16 cellular contexts compared by ENCODE assay signal in genomic region chr17:17928422-17929386, GRCh38. TPM values are rescaled to one million over a fixed set of nuclear protein-coding genes. Genes with fewer than 3 reads are reported as not detected.
DNase-seq lines count a peak whose midpoint lies in the region; ATAC-seq and TF ChIP-seq lines count a peak whose summit lies in the region.
"Had no signal": no experiment of that assay in that cellular context is flagged by ENCODE, and none has a peak within 500 bp of the region (broad histone marks: within the 10 kb centered on the region; RNA-seq: fewer than 3 reads in every experiment).

No MANE protein-coding gene starts in this region.

- peak; percentile 25 for DNase-seq in NCI-H69 (lab: John Stamatoyannopoulos, UW)
- no peak for DNase-seq in esophagus squamous epithelium (lab: John Stamatoyannopoulos, UW)
- DNase-seq in medulla oblongata (ENCODE audit: extremely low spot score): peak; percentile 80
- DNase-seq in substantia nigra (lab: John Stamatoyannopoulos, UW): peak in 33 of 49 donors; percentile 18 to 77 (median 54)
- no peak for DNase-seq in activated CD4-positive, alpha-beta T cell treated with anti-CD3 and anti-CD28 coated beads, Interleukin-2, amount 10 ng/mL, durations not matched to agents 24 days and 14 days
- DNase-seq: activated CD4-positive, CD25-positive, alpha-beta regulatory T cell; CD4-positive, alpha-beta memory T cell; gastrocnemius medialis; H9; NCI-H446; SIG-M5; stimulated activated CD4-positive, alpha-beta T cell treated with anti-CD3 and anti-CD28 coated beads, Interleukin-1b, Interleukin-23, amount 100 ng/mL, for 48 hours had no signal

- H3K27ac Mint-ChIP-seq in stimulated activated memory B cell treated with anti-CD40 and anti-IgM and Interleukin-4, amounts not matched to agents 10 μg/mL and 1 μg/mL and 100 μg/mL, for 72 hours: no peak overlapping the region
- H3K27ac Mint-ChIP-seq in activated CD4-positive, alpha-beta T cell treated with anti-CD3 and anti-CD28 coated beads, Interleukin-2, amount 10 ng/mL, durations not matched to agents 24 days and 14 days: no peak overlapping the region
- H3K27ac Mint-ChIP-seq: activated T-helper 17 cell treated with anti-CD3 and anti-CD28 coated beads, Interleukin-2, amount 50 U/mL, for 72 hours had no signal

- ATAC-seq in GM21737 (IDR thresholded peaks at IDR 0.05; ENCODE audit: unreplicated experiment) (no peak), GM21619 (IDR thresholded peaks at IDR 0.05; ENCODE audit: unreplicated experiment) (no peak)
- ATAC-seq in stimulated activated memory B cell treated with anti-CD40 and anti-IgM and Interleukin-4, amounts not matched to agents 10 μg/mL and 1 μg/mL and 100 μg/mL, for 72 hours: no peak
- ATAC-seq: activated T-helper 17 cell treated with anti-CD3 and anti-CD28 coated beads, Interleukin-2, amount 50 U/mL, for 72 hours had no signal

- no peak overlapping the region for H3K4me3 Mint-ChIP-seq in stimulated activated memory B cell treated with anti-CD40 and anti-IgM and Interleukin-4, amounts not matched to agents 10 μg/mL and 1 μg/mL and 100 μg/mL, for 72 hours
- H3K4me3 Mint-ChIP-seq in activated CD4-positive, alpha-beta T cell treated with anti-CD3 and anti-CD28 coated beads, Interleukin-2, amount 10 ng/mL, durations not matched to agents 24 days and 14 days: no peak overlapping the region
- H3K4me3 Mint-ChIP-seq: activated T-helper 17 cell treated with anti-CD3 and anti-CD28 coated beads, Interleukin-2, amount 50 U/mL, for 72 hours; CD4-positive, alpha-beta memory T cell; H9 had no signal

- peaks cover 0 to 65% (median 6%) of the 10 kb centered on the region in 3 donors for H3K4me1 ChIP-seq in esophagus squamous epithelium

- peaks cover 0 to 18% (median 0%) of the 10 kb centered on the region in 3 donors for H3K36me3 ChIP-seq in esophagus squamous epithelium
- H3K36me3 ChIP-seq: gastrocnemius medialis had no signal

- H3K27ac ChIP-seq in esophagus squamous epithelium (peak overlapping the region in 3 of 4 donors; percentile 5 to 36 (median 29)), substantia nigra (ENCODE audit: low read depth, low read length, poor library complexity, severe bottlenecking) (peak overlapping the region; percentile 79)

- WGBS in esophagus squamous epithelium, 2 donors: 65 to 73% methylated on average over 10 to 11 of the region's 13 CpGs

- no peak for TF ChIP-seq POLR2A in esophagus squamous epithelium (IDR thresholded peaks at IDR 0.05)

- no peak for TF ChIP-seq CTCF in esophagus squamous epithelium (IDR thresholded peaks at IDR 0.05)

- no peaks in the 10 kb centered on the region for H3K27me3 Mint-ChIP-seq in stimulated activated memory B cell treated with anti-CD40 and anti-IgM and Interleukin-4, amounts not matched to agents 10 μg/mL and 1 μg/mL and 100 μg/mL, for 72 hours
- H3K27me3 Mint-ChIP-seq in activated CD4-positive, alpha-beta T cell treated with anti-CD3 and anti-CD28 coated beads, Interleukin-2, amount 10 ng/mL, durations not matched to agents 24 days and 14 days: no peaks in the 10 kb centered on the region
- H3K27me3 Mint-ChIP-seq: activated T-helper 17 cell treated with anti-CD3 and anti-CD28 coated beads, Interleukin-2, amount 50 U/mL, for 72 hours; CD4-positive, alpha-beta memory T cell had no signal

- no peaks in the 10 kb centered on the region for H3K27me3 ChIP-seq in esophagus squamous epithelium
- H3K27me3 ChIP-seq: gastrocnemius medialis had no signal

- H3K4me3 ChIP-seq in esophagus squamous epithelium: no peak overlapping the region
- H3K4me3 ChIP-seq: gastrocnemius medialis had no signal

- H3K36me3 Mint-ChIP-seq in stimulated activated memory B cell treated with anti-CD40 and anti-IgM and Interleukin-4, amounts not matched to agents 10 μg/mL and 1 μg/mL and 100 μg/mL, for 72 hours: no peaks in the 10 kb centered on the region
- no peaks in the 10 kb centered on the region for H3K36me3 Mint-ChIP-seq in activated CD4-positive, alpha-beta T cell treated with anti-CD3 and anti-CD28 coated beads, Interleukin-2, amount 10 ng/mL, durations not matched to agents 24 days and 14 days (ENCODE audit: low read depth)
- H3K36me3 Mint-ChIP-seq: CD4-positive, alpha-beta memory T cell had no signal

- H3K4me1 Mint-ChIP-seq in stimulated activated memory B cell treated with anti-CD40 and anti-IgM and Interleukin-4, amounts not matched to agents 10 μg/mL and 1 μg/mL and 100 μg/mL, for 72 hours: peaks cover 8% of the 10 kb centered on the region
- H3K4me1 Mint-ChIP-seq in activated CD4-positive, alpha-beta T cell treated with anti-CD3 and anti-CD28 coated beads, Interleukin-2, amount 10 ng/mL, durations not matched to agents 24 days and 14 days: peaks cover 2% of the 10 kb centered on the region
- H3K4me1 Mint-ChIP-seq: activated T-helper 17 cell treated with anti-CD3 and anti-CD28 coated beads, Interleukin-2, amount 50 U/mL, for 72 hours had no signal

- intact Hi-C loops in esophagus squamous epithelium (cut with DNase I): no loop called here
- intact Hi-C loops in activated CD4-positive, alpha-beta T cell treated with anti-CD3 and anti-CD28 coated beads, Interleukin-2, amount 10 ng/mL, durations not matched to agents 24 days and 14 days (cut with micrococcal nuclease): no loop called here

- H3K9me3 ChIP-seq in esophagus squamous epithelium: no peaks in the 10 kb centered on the region
- H3K9me3 ChIP-seq: gastrocnemius medialis had no signal

- H3K9me3 Mint-ChIP-seq in stimulated activated memory B cell treated with anti-CD40 and anti-IgM and Interleukin-4, amounts not matched to agents 10 μg/mL and 1 μg/mL and 100 μg/mL, for 72 hours: no peaks in the 10 kb centered on the region
- no peaks in the 10 kb centered on the region for H3K9me3 Mint-ChIP-seq in activated CD4-positive, alpha-beta T cell treated with anti-CD3 and anti-CD28 coated beads, Interleukin-2, amount 10 ng/mL, durations not matched to agents 24 days and 14 days
- H3K9me3 Mint-ChIP-seq: activated T-helper 17 cell treated with anti-CD3 and anti-CD28 coated beads, Interleukin-2, amount 50 U/mL, for 72 hours; CD4-positive, alpha-beta memory T cell; H9 had no signal

RNA-seq across cellular contexts. Expression of gene TOM1L2, which starts 43.5 kb away (rescaled TPM):
- total RNA-seq in esophagus squamous epithelium: 100 to 1,000 TPM in 1 of 4 donors, 10 to 100 TPM in 3; 55.5 to 118 (median 73.3) TPM
- total RNA-seq in activated CD4-positive, alpha-beta T cell treated with anti-CD3 and anti-CD28 coated beads, Interleukin-2, amount 10 ng/mL, durations not matched to agents 24 days and 14 days: 8.8 and 10.0 TPM in 2 replicates

RNA-seq across cellular contexts. Expression of gene DRC3, which starts 44.0 kb away (rescaled TPM):
- total RNA-seq in esophagus squamous epithelium: 1 to 10 TPM in 2 of 4 donors, under 1 TPM in 2; 0.11 to 2.5 (median 1.3) TPM
- total RNA-seq in activated CD4-positive, alpha-beta T cell treated with anti-CD3 and anti-CD28 coated beads, Interleukin-2, amount 10 ng/mL, durations not matched to agents 24 days and 14 days: 0.42 TPM in 1 of 2 replicates, not detected in the other

Comparison
In these comparisons a context has a peak if more than half of its experiments do, and no peak if none do; other contexts are left out.
1. DNase-seq: peak in NCI-H69 (single experiment), medulla oblongata (single experiment) and substantia nigra (33 of 49); none in esophagus squamous epithelium (single experiment) and activated CD4-positive, alpha-beta T cell treated with anti-CD3 and anti-CD28 coated beads, Interleukin-2, amount 10 ng/mL, durations not matched to agents 24 days and 14 days (single experiment).